ENCODE assay signal across 1 cellular context in genomic region chr21:29657228-29657989, GRCh38.
A peak's percentile ranks its signal among the peaks of the same experiment; 100 is the strongest.
TF ChIP-seq lines count a peak whose summit lies in the region.

No MANE protein-coding gene starts in this region.

TF ChIP-seq in K562, 482 proteins besides CTCF, POLR2A, EP300 and RAD21 (continued from another document and continues in another):
- no peak for TF ChIP-seq ZNF174 (CRISPR knock-in tag; IDR thresholded peaks at IDR 0.05)
- TF ChIP-seq KLF1 (tag; IDR thresholded peaks at IDR 0.05), result no peak
- no peak for TF ChIP-seq TCF7 (IDR thresholded peaks at IDR 0.05; ENCODE audit: borderline replicate concordance)
- no peak for TF ChIP-seq ZBTB17 (CRISPR knock-in tag; IDR thresholded peaks at IDR 0.05)
- TF ChIP-seq MYNN (IDR thresholded peaks at IDR 0.05), result no peak; the same call in 1 of the 2 replicates
- no peak for TF ChIP-seq MYNN (CRISPR knock-in tag; IDR thresholded peaks at IDR 0.05)
- TF ChIP-seq ATF7 (IDR thresholded peaks at IDR 0.05), result no peak
- no peak for TF ChIP-seq NFATC3 (IDR thresholded peaks at IDR 0.05)
- TF ChIP-seq RFX7 (CRISPR knock-in tag; IDR thresholded peaks at IDR 0.05), result no peak
- TF ChIP-seq U2AF2 (optimal IDR thresholded peaks at IDR 0.05; ENCODE audit: low read depth, low read length), result no peak
- TF ChIP-seq CTCFL (IDR thresholded peaks at IDR 0.05; ENCODE audit: borderline replicate concordance, insufficient read depth, low read depth, low read length, poor library complexity, severe bottlenecking), result no peak
- TF ChIP-seq MEF2A (IDR thresholded peaks at IDR 0.05; ENCODE audit: control insufficient read depth, low read depth, low read length), result no peak
- no peak for TF ChIP-seq SETDB1 (IDR thresholded peaks at IDR 0.05; ENCODE audit: low read length)
- TF ChIP-seq CBX2 (IDR thresholded peaks at IDR 0.05; ENCODE audit: insufficient read depth, low read length, poor library complexity, severe bottlenecking), result no peak
- no peak for TF ChIP-seq AFF1 (IDR thresholded peaks at IDR 0.05; ENCODE audit: low read depth in 1 of 2, partially characterized antibody in 2 of 2)
- no peak for TF ChIP-seq SMARCE1 (IDR thresholded peaks at IDR 0.05)
- TF ChIP-seq MCM2 (IDR thresholded peaks at IDR 0.05; ENCODE audit: low read depth), result no peak
- TF ChIP-seq DACH1 (IDR thresholded peaks at IDR 0.05; ENCODE audit: partially characterized antibody), result no peak
- no peak for TF ChIP-seq MTA1 (IDR thresholded peaks at IDR 0.05; ENCODE audit: borderline replicate concordance)
- TF ChIP-seq KAT8 (IDR thresholded peaks at IDR 0.05; ENCODE audit: low read depth), result no peak
- TF ChIP-seq HDGF (IDR thresholded peaks at IDR 0.05), result no peak
- TF ChIP-seq CREB1 (IDR thresholded peaks at IDR 0.05), result no peak
- TF ChIP-seq CREB1 (CRISPR knock-in tag; IDR thresholded peaks at IDR 0.05), result no peak
- TF ChIP-seq ZSCAN32 (CRISPR knock-in tag; IDR thresholded peaks at IDR 0.05), result 0 out of 2 replicates have a peak, but pooled peaks have one; percentile 7
- TF ChIP-seq DIDO1 (tag; IDR thresholded peaks at IDR 0.05; ENCODE audit: low read depth), result no peak
- no peak for TF ChIP-seq MCM5 (IDR thresholded peaks at IDR 0.05; ENCODE audit: low read depth)
- TF ChIP-seq SIX5 (IDR thresholded peaks at IDR 0.05; ENCODE audit: borderline replicate concordance in 1 of 2, insufficient read depth in 1 of 2, low read depth in 1 of 2, low read length in 2 of 2), result no peak
- TF ChIP-seq MTF1 (CRISPR knock-in tag; IDR thresholded peaks at IDR 0.05; ENCODE audit: borderline replicate concordance), result no peak
- TF ChIP-seq CBFB (CRISPR knock-in tag; IDR thresholded peaks at IDR 0.05), result no peak
- TF ChIP-seq ZC3H11A (IDR thresholded peaks at IDR 0.05; ENCODE audit: low read depth, low read length), result no peak
- no peak for TF ChIP-seq ZNF143 (CRISPR knock-in tag; IDR thresholded peaks at IDR 0.05)
- TF ChIP-seq THAP12 (CRISPR knock-in tag; IDR thresholded peaks at IDR 0.05), result no peak
- no peak for TF ChIP-seq XRCC4 (IDR thresholded peaks at IDR 0.05; ENCODE audit: extremely low read depth, insufficient read depth, insufficient read length)
- TF ChIP-seq NR2F6 (CRISPR knock-in tag; IDR thresholded peaks at IDR 0.05), result no peak
- peak; percentile 78; the same call in 1 of the 2 replicates for TF ChIP-seq CREB5 (CRISPR knock-in tag; IDR thresholded peaks at IDR 0.05)
- TF ChIP-seq ZBED1 (IDR thresholded peaks at IDR 0.05), result no peak
- TF ChIP-seq SUPT5H (IDR thresholded peaks at IDR 0.05), result 0 out of 2 replicates have a peak, but pooled peaks have one; percentile 10
- TF ChIP-seq ZNF324 (CRISPR knock-in tag; IDR thresholded peaks at IDR 0.05), result no peak
- TF ChIP-seq MECOM (CRISPR knock-in tag; IDR thresholded peaks at IDR 0.05), result peak; percentile 17; the same call in 1 of the 2 replicates
- TF ChIP-seq PYGO2 (tag; IDR thresholded peaks at IDR 0.05), result no peak
- no peak; the same call in 1 of the 2 replicates for TF ChIP-seq GABPA (tag; conservative IDR thresholded peaks at IDR 0.05; ENCODE audit: low read depth)
- TF ChIP-seq SAP30 (IDR thresholded peaks at IDR 0.05; ENCODE audit: borderline replicate concordance, insufficient read depth, low read depth, low read length, poor library complexity, severe bottlenecking), result no peak
- no peak for TF ChIP-seq ZNF79 (CRISPR knock-in tag; IDR thresholded peaks at IDR 0.05; ENCODE audit: low read depth)
- peak; percentile 14 for TF ChIP-seq CXXC5 (CRISPR knock-in tag; IDR thresholded peaks at IDR 0.05)
- no peak for TF ChIP-seq TOE1 (IDR thresholded peaks at IDR 0.05; ENCODE audit: borderline replicate concordance)
- no peak for TF ChIP-seq TOE1 (CRISPR knock-in tag; IDR thresholded peaks at IDR 0.05; ENCODE audit: borderline replicate concordance, low read depth)
- no peak for TF ChIP-seq KDM4B (IDR thresholded peaks at IDR 0.05; ENCODE audit: borderline replicate concordance in 2 of 2, low read depth in 1 of 2)
- TF ChIP-seq ELF4 (CRISPR knock-in tag; IDR thresholded peaks at IDR 0.05), result no peak
- no peak for TF ChIP-seq ETV1 (tag; conservative IDR thresholded peaks at IDR 0.05; ENCODE audit: low read depth)
- TF ChIP-seq PTBP1 (IDR thresholded peaks at IDR 0.05; ENCODE audit: low read depth, low read length), result no peak
- TF ChIP-seq HNRNPL (IDR thresholded peaks at IDR 0.05; ENCODE audit: low read depth, low read length), result no peak
- TF ChIP-seq SNAPC5 (CRISPR knock-in tag; IDR thresholded peaks at IDR 0.05), result no peak
- no peak for TF ChIP-seq MAFG (tag; conservative IDR thresholded peaks at IDR 0.05)
- 0 out of 2 replicates have a peak, but pooled peaks have one; percentile 20 for TF ChIP-seq TAL1 (IDR thresholded peaks at IDR 0.05)
- TF ChIP-seq ZNF57 (CRISPR knock-in tag; IDR thresholded peaks at IDR 0.05), result no peak
- TF ChIP-seq TBL1XR1 (IDR thresholded peaks at IDR 0.05; ENCODE audit: low read length in 2 of 2), result no peak; a peak in 1 of 4 replicates
- TF ChIP-seq SOX6 (IDR thresholded peaks at IDR 0.05), result peak; percentile 91
- no peak for TF ChIP-seq ZNF77 (CRISPR knock-in tag; IDR thresholded peaks at IDR 0.05)
- TF ChIP-seq ZNF318 (IDR thresholded peaks at IDR 0.05; ENCODE audit: borderline replicate concordance in 1 of 2, low read depth in 1 of 2), result 0 out of 4 replicates have a peak, but pooled peaks of 1 of the 2 experiments have one; percentile 36
- TF ChIP-seq FOXK2 (conservative IDR thresholded peaks at IDR 0.05 in 1 of 2, IDR thresholded peaks at IDR 0.05 in 1 of 2; ENCODE audit: low read depth in 2 of 2), result peak; percentile 49 to 65; a peak in 3 of 4 replicates
